In the genomic region with DNA sequence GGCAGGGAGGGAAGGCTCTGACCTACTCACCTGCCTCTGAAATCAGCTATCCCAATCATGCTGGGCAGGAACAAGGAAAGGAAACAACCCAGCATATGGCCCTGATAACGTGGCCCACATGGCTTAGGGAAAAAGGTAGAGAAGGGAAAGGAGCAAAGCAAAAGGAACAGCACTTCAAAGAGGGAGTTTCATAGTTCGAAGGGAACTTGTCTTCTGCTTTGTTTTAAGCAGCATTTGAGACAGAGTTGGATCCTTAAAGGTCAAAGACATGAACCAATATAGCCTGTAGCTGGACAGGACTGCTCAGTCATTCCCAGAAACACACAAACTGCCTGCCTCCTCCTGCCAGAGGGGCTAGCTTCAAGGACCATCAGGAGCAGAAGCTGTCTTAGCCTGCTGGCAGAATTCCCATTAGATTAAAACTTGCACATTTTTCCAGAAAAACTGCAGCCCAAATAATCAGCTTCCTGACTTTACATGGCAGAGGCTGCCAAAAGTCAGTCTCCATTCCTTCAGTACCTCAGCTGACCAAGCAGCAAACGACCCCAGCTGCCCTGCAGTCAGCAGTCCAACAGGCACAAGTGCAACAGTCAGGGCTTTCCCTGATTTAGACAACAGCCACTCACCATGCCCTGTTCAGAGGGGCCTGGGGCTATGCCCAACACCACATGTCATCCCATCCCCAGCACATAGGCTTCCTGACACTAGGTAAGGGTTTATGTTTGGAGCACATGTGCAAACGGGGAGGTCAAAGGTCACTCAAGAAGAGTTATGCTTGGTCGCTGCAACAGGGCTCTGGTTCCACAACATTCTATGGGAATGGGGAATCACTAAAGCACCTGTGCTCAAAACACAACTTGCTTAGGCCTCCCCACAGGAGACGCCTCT, we compare ENCODE assay signal across 18 cellular contexts. TPM values are rescaled to one million over a fixed set of nuclear protein-coding genes. Genes with fewer than 3 reads are reported as not detected.
DNase-seq lines count a peak whose midpoint lies in the region; ATAC-seq lines count a peak whose summit lies in the region.
"Had no signal": no experiment of that assay in that cellular context is flagged by ENCODE, and none has a peak within 500 bp of the region (broad histone marks: within the 10 kb centered on the region; RNA-seq: fewer than 3 reads in every experiment).

No MANE protein-coding gene starts in this region.

- peak overlapping the region in 1 of 2 donors; percentile 21 for H3K27ac ChIP-seq in aorta (ENCODE audit: low read depth in 1 of 2, low read length in 2 of 2)
- H3K27ac ChIP-seq: KMS-11 had no signal

- WGBS in aorta, 2 donors, result 49 to 55% methylated on average over 6 of the region's 6 CpGs

- intact Hi-C loops in aorta (cut with DNase I), result no loop called here

- ATAC-seq in aorta (ENCODE audit: low FRiP score), result peak; percentile 55
- ATAC-seq in HG02852 (IDR thresholded peaks at IDR 0.05; ENCODE audit: unreplicated experiment), result no peak
- ATAC-seq: activated CD4-positive, CD25-positive, alpha-beta regulatory T cell treated with anti-CD3 and anti-CD28 coated beads, Interleukin-2, amount 50 U/mL, for 24 hours; Panc1; stimulated activated naive CD8-positive, alpha-beta T cell treated with anti-CD3 and anti-CD28 coated beads, Interleukin-15, amount 100 ng/mL, for 72 hours; T-cell had no signal

- H3K27me3 Mint-ChIP-seq in activated naive CD4-positive, alpha-beta T cell treated with anti-CD3 and anti-CD28 coated beads, Interleukin-2, amount 50 U/mL, for 24 hours, result no peaks in the 10 kb centered on the region
- H3K27me3 Mint-ChIP-seq: activated naive CD8-positive, alpha-beta T cell treated with anti-CD3 and anti-CD28 coated beads, Interleukin-2, amount 10 ng/mL, durations not matched to agents 7 days and 5 days; CD8-positive, alpha-beta memory T cell; stimulated activated naive CD8-positive, alpha-beta T cell treated with anti-CD3 and anti-CD28 coated beads, Interleukin-15, amount 100 ng/mL, for 72 hours; T-cell had no signal

- H3K9me3 ChIP-seq in aorta (ENCODE audit: control insufficient read depth, low read length), result no peaks in the 10 kb centered on the region

- H3K36me3 Mint-ChIP-seq in activated naive CD4-positive, alpha-beta T cell treated with anti-CD3 and anti-CD28 coated beads, Interleukin-2, amount 50 U/mL, for 24 hours, result peaks cover 14% of the 10 kb centered on the region

- H3K9me3 Mint-ChIP-seq in activated naive CD4-positive, alpha-beta T cell treated with anti-CD3 and anti-CD28 coated beads, Interleukin-2, amount 50 U/mL, for 24 hours, result no peaks in the 10 kb centered on the region
- H3K9me3 Mint-ChIP-seq: activated naive CD8-positive, alpha-beta T cell treated with anti-CD3 and anti-CD28 coated beads, Interleukin-2, amount 10 ng/mL, durations not matched to agents 7 days and 5 days; CD8-positive, alpha-beta memory T cell; stimulated activated naive CD8-positive, alpha-beta T cell treated with anti-CD3 and anti-CD28 coated beads, Interleukin-15, amount 100 ng/mL, for 72 hours; T-cell had no signal

- peaks cover 17% of the 10 kb centered on the region for H3K4me1 Mint-ChIP-seq in activated naive CD4-positive, alpha-beta T cell treated with anti-CD3 and anti-CD28 coated beads, Interleukin-2, amount 50 U/mL, for 24 hours

- H3K4me1 ChIP-seq in aorta (ENCODE audit: control insufficient read depth in 1 of 2, insufficient read depth in 2 of 2, low read length in 2 of 2), result no peaks in the 10 kb centered on the region

- H3K27me3 ChIP-seq in aorta (ENCODE audit: control insufficient read depth in 1 of 2, insufficient read depth in 2 of 2, low read length in 1 of 2), result no peaks in the 10 kb centered on the region

- no peak overlapping the region for H3K4me3 Mint-ChIP-seq in activated naive CD4-positive, alpha-beta T cell treated with anti-CD3 and anti-CD28 coated beads, Interleukin-2, amount 50 U/mL, for 24 hours
- H3K4me3 Mint-ChIP-seq: activated naive CD8-positive, alpha-beta T cell treated with anti-CD3 and anti-CD28 coated beads, Interleukin-2, amount 10 ng/mL, durations not matched to agents 7 days and 5 days; CD8-positive, alpha-beta memory T cell; stimulated activated naive CD8-positive, alpha-beta T cell treated with anti-CD3 and anti-CD28 coated beads, Interleukin-15, amount 100 ng/mL, for 72 hours; T-cell had no signal

- H3K36me3 ChIP-seq in aorta (ENCODE audit: control insufficient read depth in 1 of 2, insufficient read depth in 2 of 2, low read length in 1 of 2), result no peaks in the 10 kb centered on the region

- H3K27ac Mint-ChIP-seq in activated naive CD4-positive, alpha-beta T cell treated with anti-CD3 and anti-CD28 coated beads, Interleukin-2, amount 50 U/mL, for 24 hours, result peak overlapping the region; percentile 46
- H3K27ac Mint-ChIP-seq: activated naive CD8-positive, alpha-beta T cell treated with anti-CD3 and anti-CD28 coated beads, Interleukin-2, amount 10 ng/mL, durations not matched to agents 7 days and 5 days; stimulated activated naive CD8-positive, alpha-beta T cell treated with anti-CD3 and anti-CD28 coated beads, Interleukin-15, amount 100 ng/mL, for 72 hours had no signal

- H3K4me3 ChIP-seq in aorta (ENCODE audit: low read length in 2 of 2), result no peak overlapping the region

- DNase-seq in activated naive CD4-positive, alpha-beta T cell treated with Interleukin-2 at 50 U/mL for 16 hours, result no peak
- DNase-seq in foreskin melanocyte (peak; percentile 41), myocyte (ENCODE audit: low read depth) (peak; percentile 50), aorta (no peak), AG08396 (ENCODE audit: low spot score) (no peak)
- DNase-seq in activated CD4-positive, alpha-beta T cell treated with anti-CD3 and anti-CD28 coated beads, Interleukin-2, amount 50 U/mL, for 1 hour, result no peak
- DNase-seq: activated naive CD8-positive, alpha-beta T cell treated with anti-CD3 and anti-CD28 coated beads, Interleukin-2, amount 10 ng/mL, durations not matched to agents 7 days and 5 days; CD8-positive, alpha-beta memory T cell; cortex of kidney; NCI-H1436 treated with DMSO at 0.1 percent for 48 hours; NCI-H446 treated with DMSO at 0.1 percent for 48 hours; stimulated activated naive CD8-positive, alpha-beta T cell treated with anti-CD3 and anti-CD28 coated beads, Interleukin-15, amount 100 ng/mL, for 72 hours; T-cell had no signal

RNA-seq across cellular contexts. Expression of a gene that starts 32.5 kb away (rescaled TPM):
- total RNA-seq in myocyte, result 6.9 and 9.4 TPM in 2 replicates
- 10.8 TPM for polyA plus RNA-seq in myocyte (2012)
- total RNA-seq in aorta, result 10 to 100 TPM; 17.7 to 21.6 TPM
- polyA plus RNA-seq in aorta, result 10 to 100 TPM in 1 of 2 donors, 1 to 10 TPM in 1; 5.5 to 11.9 TPM

RNA-seq across cellular contexts. Expression of a gene that starts 32.9 kb away (rescaled TPM):
- total RNA-seq in myocyte (1.1 and 4.5 TPM in 2 replicates), aorta (1 to 10 TPM in 1 of 2 donors, under 1 TPM in 1; 0.84 to 1.1 TPM)
- polyA plus RNA-seq in myocyte (2012), result 2.5 TPM
- polyA plus RNA-seq in aorta, result 1 to 10 TPM in 1 of 2 donors, not detected in 1; 7.3 TPM

RNA-seq across cellular contexts. Expression of a gene that starts 54.7 kb away (rescaled TPM):
- total RNA-seq in myocyte (10.5 and 11.2 TPM in 2 replicates), aorta (10 to 100 TPM; 18.7 to 27.3 TPM)
- 13.5 TPM for polyA plus RNA-seq in myocyte (2012)
- polyA plus RNA-seq in aorta, result 1 to 10 TPM; 7.4 to 8.5 TPM

Comparison
In these comparisons a context has a peak if more than half of its experiments do, and no peak if none do; other contexts are left out.
1. DNase-seq: peak in foreskin melanocyte (single experiment) and myocyte (single experiment); none in activated naive CD4-positive, alpha-beta T cell treated with Interleukin-2 at 50 U/mL for 16 hours (single experiment), aorta (0 of 2), activated CD4-positive, alpha-beta T cell treated with anti-CD3 and anti-CD28 coated beads, Interleukin-2, amount 50 U/mL, for 1 hour (single experiment) and AG08396 (single experiment).